ENCODE assay signal across 1 cellular context in genomic region chr6:24494726-24495515, GRCh38.
TF ChIP-seq lines count a peak whose summit lies in the region.

ALDH5A1 (plus strand) TSS chr6:24494969; CDS start chr6:24494997, 28 bp downstream.

TF ChIP-seq in HepG2, 621 proteins besides CTCF, POLR2A, EP300 and RAD21 (continued from another document and continues in another):
- no peak for TF ChIP-seq STAT6 (CRISPR knock-in tag; IDR thresholded peaks at IDR 0.05; ENCODE audit: borderline replicate concordance)
- peak; percentile 84; the same call in 1 of the 2 replicates for TF ChIP-seq ZNF292 (CRISPR knock-in tag; IDR thresholded peaks at IDR 0.05; ENCODE audit: borderline replicate concordance, low read depth)
- TF ChIP-seq SMAD9 (CRISPR knock-in tag; IDR thresholded peaks at IDR 0.05) = 0 out of 2 replicates have a peak, but pooled peaks have one; percentile 25
- no peak for TF ChIP-seq BCLAF1 (IDR thresholded peaks at IDR 0.05)
- peak; percentile 62; the same call in 1 of the 2 replicates for TF ChIP-seq E2F1 (CRISPR knock-in tag; IDR thresholded peaks at IDR 0.05)
- no peak for TF ChIP-seq CENPX (CRISPR knock-in tag; IDR thresholded peaks at IDR 0.05)
- peak; percentile 62; the same call in 1 of the 2 replicates for TF ChIP-seq ZNF775 (CRISPR knock-in tag; IDR thresholded peaks at IDR 0.05; ENCODE audit: borderline replicate concordance)
- peak; percentile 92 for TF ChIP-seq ZNF451 (CRISPR knock-in tag; IDR thresholded peaks at IDR 0.05)
- TF ChIP-seq ZNF280B (CRISPR knock-in tag; IDR thresholded peaks at IDR 0.05; ENCODE audit: borderline replicate concordance) = no peak; the same call in 1 of the 2 replicates
- no peak for TF ChIP-seq ELK4 (CRISPR knock-in tag; IDR thresholded peaks at IDR 0.05; ENCODE audit: borderline replicate concordance)
- TF ChIP-seq ATAD3A (CRISPR knock-in tag; IDR thresholded peaks at IDR 0.05) = no peak
- peak; percentile 79; the same call in 1 of the 2 replicates for TF ChIP-seq TAF1 (CRISPR knock-in tag; IDR thresholded peaks at IDR 0.05)
- peak; percentile 15 for TF ChIP-seq ZNF143 (CRISPR knock-in tag; IDR thresholded peaks at IDR 0.05)
- no peak for TF ChIP-seq HHEX (CRISPR knock-in tag; IDR thresholded peaks at IDR 0.05)
- TF ChIP-seq ZNF800 (CRISPR knock-in tag; IDR thresholded peaks at IDR 0.05) = peak; percentile 90
- TF ChIP-seq KLF6 (CRISPR knock-in tag; IDR thresholded peaks at IDR 0.05) = peak; percentile 72
- no peak for TF ChIP-seq TCF12 (IDR thresholded peaks at IDR 0.05)
- no peak for TF ChIP-seq TCF12 (CRISPR knock-in tag; IDR thresholded peaks at IDR 0.05)
- TF ChIP-seq ZNF512B (CRISPR knock-in tag; IDR thresholded peaks at IDR 0.05; ENCODE audit: borderline replicate concordance) = no peak
- peak; percentile 53; the same call in 1 of the 2 replicates for TF ChIP-seq ZNF772 (CRISPR knock-in tag; IDR thresholded peaks at IDR 0.05)
- peak; percentile 33; the same call in 1 of the 2 replicates for TF ChIP-seq ZNF121 (CRISPR knock-in tag; IDR thresholded peaks at IDR 0.05)
- no peak for TF ChIP-seq RFX1 (IDR thresholded peaks at IDR 0.05)
- TF ChIP-seq ZNF777 (CRISPR knock-in tag; IDR thresholded peaks at IDR 0.05) = peak; percentile 86
- TF ChIP-seq AKAP8 (CRISPR knock-in tag; IDR thresholded peaks at IDR 0.05) = no peak
- no peak for TF ChIP-seq KLF15 (CRISPR knock-in tag; IDR thresholded peaks at IDR 0.05; ENCODE audit: borderline replicate concordance)
- no peak for TF ChIP-seq CEBPB (IDR thresholded peaks at IDR 0.05; ENCODE audit: borderline replicate concordance, low read depth, low read length)
- peak; percentile 78 for TF ChIP-seq NR2C2 (CRISPR knock-in tag; IDR thresholded peaks at IDR 0.05; ENCODE audit: borderline replicate concordance)
- TF ChIP-seq LRRFIP1 (CRISPR knock-in tag; conservative IDR thresholded peaks at IDR 0.05) = no peak
- TF ChIP-seq POLR2G (IDR thresholded peaks at IDR 0.05; ENCODE audit: low read depth, low read length) = peak; percentile 80
- TF ChIP-seq ZFAT (CRISPR knock-in tag; conservative IDR thresholded peaks at IDR 0.05) = no peak; the same call in 1 of the 2 replicates
- TF ChIP-seq SSRP1 (CRISPR knock-in tag; IDR thresholded peaks at IDR 0.05) = no peak
- TF ChIP-seq ETS1 (CRISPR knock-in tag; IDR thresholded peaks at IDR 0.05) = peak; percentile 65; the same call in 1 of the 2 replicates
- TF ChIP-seq ERF (CRISPR knock-in tag; IDR thresholded peaks at IDR 0.05) = peak; percentile 57; the same call in 1 of the 2 replicates
- TF ChIP-seq JDP2 (CRISPR knock-in tag; IDR thresholded peaks at IDR 0.05; ENCODE audit: borderline replicate concordance) = no peak
- no peak for TF ChIP-seq ZNF326 (CRISPR knock-in tag; IDR thresholded peaks at IDR 0.05; ENCODE audit: borderline replicate concordance)
- TF ChIP-seq NFE2L2 (IDR thresholded peaks at IDR 0.05; ENCODE audit: low read length) = no peak
- TF ChIP-seq E2F2 (CRISPR knock-in tag; IDR thresholded peaks at IDR 0.05; ENCODE audit: borderline replicate concordance) = peak; percentile 69; the same call in 1 of the 2 replicates
- peak; percentile 18 for TF ChIP-seq KAT8 (CRISPR knock-in tag; IDR thresholded peaks at IDR 0.05)
- no peak for TF ChIP-seq SMYD3 (CRISPR knock-in tag; IDR thresholded peaks at IDR 0.05)
- no peak for TF ChIP-seq KLF9 (CRISPR knock-in tag; IDR thresholded peaks at IDR 0.05; ENCODE audit: low read depth)
- TF ChIP-seq ZKSCAN1 (IDR thresholded peaks at IDR 0.05; ENCODE audit: low read length) = no peak
- no peak for TF ChIP-seq SP140L (CRISPR knock-in tag; IDR thresholded peaks at IDR 0.05; ENCODE audit: borderline replicate concordance)
- no peak for TF ChIP-seq MAFG (CRISPR knock-in tag; IDR thresholded peaks at IDR 0.05)
- no peak for TF ChIP-seq ZNF382 (CRISPR knock-in tag; IDR thresholded peaks at IDR 0.05; ENCODE audit: borderline replicate concordance)
- TF ChIP-seq ZNF296 (CRISPR knock-in tag; conservative IDR thresholded peaks at IDR 0.05) = no peak
- TF ChIP-seq NCOA1 (CRISPR knock-in tag; IDR thresholded peaks at IDR 0.05) = peak; percentile 89; the same call in 1 of the 2 replicates
